ENCODE assay signal across 1 cellular context in the genomic region with DNA sequence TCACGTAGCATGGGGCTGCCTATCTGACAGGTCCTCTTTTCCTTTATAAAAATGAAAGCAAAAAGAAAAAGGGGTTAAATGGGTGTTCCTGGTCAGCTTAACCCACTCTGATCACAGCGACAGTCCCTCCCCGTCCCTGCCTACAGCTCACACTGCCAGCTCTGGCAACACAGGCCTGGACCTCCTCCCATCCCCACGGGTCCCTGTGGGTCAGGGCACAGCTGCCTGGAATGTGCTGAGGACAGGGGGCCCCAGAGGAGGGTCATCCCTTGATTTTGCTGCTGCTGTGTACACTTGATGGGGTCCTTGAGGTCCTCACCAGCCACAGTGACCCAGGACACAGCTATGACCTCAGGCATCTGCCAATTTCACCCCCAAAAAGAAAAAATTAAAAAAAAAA.
TF ChIP-seq lines count a peak whose summit lies in the region.

No MANE protein-coding gene starts in this region.

TF ChIP-seq in HCT116, 20 proteins besides CTCF, POLR2A, EP300 and RAD21 (continued from another document):
- TF ChIP-seq, protein P1, sequence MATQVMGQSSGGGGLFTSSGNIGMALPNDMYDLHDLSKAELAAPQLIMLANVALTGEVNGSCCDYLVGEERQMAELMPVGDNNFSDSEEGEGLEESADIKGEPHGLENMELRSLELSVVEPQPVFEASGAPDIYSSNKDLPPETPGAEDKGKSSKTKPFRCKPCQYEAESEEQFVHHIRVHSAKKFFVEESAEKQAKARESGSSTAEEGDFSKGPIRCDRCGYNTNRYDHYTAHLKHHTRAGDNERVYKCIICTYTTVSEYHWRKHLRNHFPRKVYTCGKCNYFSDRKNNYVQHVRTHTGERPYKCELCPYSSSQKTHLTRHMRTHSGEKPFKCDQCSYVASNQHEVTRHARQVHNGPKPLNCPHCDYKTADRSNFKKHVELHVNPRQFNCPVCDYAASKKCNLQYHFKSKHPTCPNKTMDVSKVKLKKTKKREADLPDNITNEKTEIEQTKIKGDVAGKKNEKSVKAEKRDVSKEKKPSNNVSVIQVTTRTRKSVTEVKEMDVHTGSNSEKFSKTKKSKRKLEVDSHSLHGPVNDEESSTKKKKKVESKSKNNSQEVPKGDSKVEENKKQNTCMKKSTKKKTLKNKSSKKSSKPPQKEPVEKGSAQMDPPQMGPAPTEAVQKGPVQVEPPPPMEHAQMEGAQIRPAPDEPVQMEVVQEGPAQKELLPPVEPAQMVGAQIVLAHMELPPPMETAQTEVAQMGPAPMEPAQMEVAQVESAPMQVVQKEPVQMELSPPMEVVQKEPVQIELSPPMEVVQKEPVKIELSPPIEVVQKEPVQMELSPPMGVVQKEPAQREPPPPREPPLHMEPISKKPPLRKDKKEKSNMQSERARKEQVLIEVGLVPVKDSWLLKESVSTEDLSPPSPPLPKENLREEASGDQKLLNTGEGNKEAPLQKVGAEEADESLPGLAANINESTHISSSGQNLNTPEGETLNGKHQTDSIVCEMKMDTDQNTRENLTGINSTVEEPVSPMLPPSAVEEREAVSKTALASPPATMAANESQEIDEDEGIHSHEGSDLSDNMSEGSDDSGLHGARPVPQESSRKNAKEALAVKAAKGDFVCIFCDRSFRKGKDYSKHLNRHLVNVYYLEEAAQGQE (IDR thresholded peaks at IDR 0.05; ENCODE audit: low read depth), result no peak
- no peak for TF ChIP-seq ATF3 (IDR thresholded peaks at IDR 0.05)
- TF ChIP-seq EZH2phosphoT487 (IDR thresholded peaks at IDR 0.05; ENCODE audit: borderline replicate concordance), result no peak
